ENCODE assay signal across 15 cellular contexts in the genomic region with DNA sequence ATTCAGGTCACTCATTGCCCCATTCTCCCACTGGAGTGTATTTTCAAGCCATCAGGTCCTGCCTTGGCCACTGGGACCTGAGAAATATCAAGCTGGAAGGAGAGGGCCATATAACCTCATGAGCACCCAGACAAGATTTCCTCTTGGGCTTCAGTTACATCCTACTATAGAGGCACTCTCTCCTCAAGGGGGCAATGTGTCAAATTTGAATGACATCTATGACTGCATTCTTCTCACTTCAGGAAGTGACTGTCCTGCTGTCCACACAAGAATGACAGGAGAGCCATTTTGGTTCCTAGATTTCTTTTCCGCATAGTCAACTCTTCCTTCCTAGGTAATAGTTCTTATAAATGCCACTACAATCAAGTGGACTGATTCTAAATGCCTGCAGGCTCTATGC.
DNase-seq lines count a peak whose midpoint lies in the region; ATAC-seq and TF ChIP-seq lines count a peak whose summit lies in the region.
"Had no signal": no experiment of that assay in that cellular context is flagged by ENCODE, and none has a peak within 500 bp of the region (broad histone marks: within the 10 kb centered on the region; RNA-seq: fewer than 3 reads in every experiment).

No MANE protein-coding gene starts in this region.

- peaks cover 8% of the 10 kb centered on the region for H3K4me1 Mint-ChIP-seq in activated CD4-positive, alpha-beta T cell treated with anti-CD3 and anti-CD28 coated beads for 36 hours
- H3K4me1 Mint-ChIP-seq in stimulated activated memory B cell treated with anti-CD40 and anti-IgM and Interleukin-4, amounts not matched to agents 10 μg/mL and 1 μg/mL and 100 μg/mL, for 72 hours: no peaks in the 10 kb centered on the region

- POLR2A ChIA-PET in activated CD4-positive, alpha-beta T cell treated with anti-CD3 and anti-CD28 coated beads for 36 hours (lab: Charles Lee): no interaction called here

- no peak overlapping the region for H3K27ac Mint-ChIP-seq in activated CD4-positive, alpha-beta T cell treated with anti-CD3 and anti-CD28 coated beads for 36 hours
- H3K27ac Mint-ChIP-seq in stimulated activated memory B cell treated with anti-CD40 and anti-IgM and Interleukin-4, amounts not matched to agents 10 μg/mL and 1 μg/mL and 100 μg/mL, for 72 hours: no peak overlapping the region
- H3K27ac Mint-ChIP-seq: activated CD4-positive, alpha-beta memory T cell treated with anti-CD3 and anti-CD28 coated beads, Interleukin-2, amount 10 ng/mL, durations not matched to agents 7 days and 5 days; IgD-negative memory B cell had no signal

- no peak overlapping the region for H3K4me3 Mint-ChIP-seq in activated CD4-positive, alpha-beta T cell treated with anti-CD3 and anti-CD28 coated beads for 36 hours
- H3K4me3 Mint-ChIP-seq in stimulated activated memory B cell treated with anti-CD40 and anti-IgM and Interleukin-4, amounts not matched to agents 10 μg/mL and 1 μg/mL and 100 μg/mL, for 72 hours: no peak overlapping the region
- H3K4me3 Mint-ChIP-seq: activated CD4-positive, alpha-beta memory T cell treated with anti-CD3 and anti-CD28 coated beads, Interleukin-2, amount 10 ng/mL, durations not matched to agents 7 days and 5 days; IgD-negative memory B cell had no signal

- peak; percentile 47 for ATAC-seq in activated CD4-positive, alpha-beta T cell treated with anti-CD3 and anti-CD28 coated beads for 36 hours
- peak; percentile 36 for ATAC-seq in HG02588 (IDR thresholded peaks at IDR 0.05; ENCODE audit: unreplicated experiment)
- peak; percentile 37 for ATAC-seq in stimulated activated memory B cell treated with anti-CD40 and anti-IgM and Interleukin-4, amounts not matched to agents 10 μg/mL and 1 μg/mL and 100 μg/mL, for 72 hours
- ATAC-seq: pancreas had no signal

- intact Hi-C loops in activated CD4-positive, alpha-beta T cell treated with anti-CD3 and anti-CD28 coated beads for 36 hours (cut with DNase I, micrococcal nuclease): no loop called here

- H3K4me3 ChIP-seq in coronary artery: no peak overlapping the region
- H3K4me3 ChIP-seq: colonic mucosa, pancreas had no signal

- no peaks in the 10 kb centered on the region for H3K9me3 Mint-ChIP-seq in activated CD4-positive, alpha-beta T cell treated with anti-CD3 and anti-CD28 coated beads for 36 hours (ENCODE audit: low read depth)
- H3K9me3 Mint-ChIP-seq in stimulated activated memory B cell treated with anti-CD40 and anti-IgM and Interleukin-4, amounts not matched to agents 10 μg/mL and 1 μg/mL and 100 μg/mL, for 72 hours: no peaks in the 10 kb centered on the region
- H3K9me3 Mint-ChIP-seq: activated CD4-positive, alpha-beta memory T cell treated with anti-CD3 and anti-CD28 coated beads, Interleukin-2, amount 10 ng/mL, durations not matched to agents 7 days and 5 days; IgD-negative memory B cell had no signal

- no peak overlapping the region for H3K27ac ChIP-seq in coronary artery
- H3K27ac ChIP-seq: colonic mucosa, pancreas had no signal

- TF ChIP-seq CTCF in coronary artery (IDR thresholded peaks at IDR 0.05): no peak

- CTCF ChIA-PET in activated CD4-positive, alpha-beta T cell treated with anti-CD3 and anti-CD28 coated beads for 36 hours (lab: Charles Lee): no interaction called here

- H3K36me3 Mint-ChIP-seq in activated CD4-positive, alpha-beta T cell treated with anti-CD3 and anti-CD28 coated beads for 36 hours (ENCODE audit: low read depth): no peaks in the 10 kb centered on the region
- H3K36me3 Mint-ChIP-seq in stimulated activated memory B cell treated with anti-CD40 and anti-IgM and Interleukin-4, amounts not matched to agents 10 μg/mL and 1 μg/mL and 100 μg/mL, for 72 hours: no peaks in the 10 kb centered on the region

- DNase-seq in activated CD4-positive, alpha-beta T cell treated with anti-CD3 and anti-CD28 coated beads for 36 hours: no peak
- DNase-seq in activated CD4-positive, alpha-beta T cell treated with anti-CD3 and anti-CD28 coated beads, Interleukin-2, amount 50 U/mL, for 48 hours: no peak
- DNase-seq in RKO (ENCODE audit: low spot score) (peak; percentile 35), coronary artery (ENCODE audit: low spot score) (no peak), NCI-H1436 (lab: John Stamatoyannopoulos, UW) (no peak), NCI-H1930 (lab: John Stamatoyannopoulos, UW) (no peak)
- DNase-seq: activated CD4-positive, alpha-beta memory T cell treated with anti-CD3 and anti-CD28 coated beads, Interleukin-2, amount 10 ng/mL, durations not matched to agents 7 days and 5 days; anterior cingulate cortex; colonic mucosa; NCI-H1694; NCI-H524; pancreas had no signal

- no peaks in the 10 kb centered on the region for H3K27me3 Mint-ChIP-seq in activated CD4-positive, alpha-beta T cell treated with anti-CD3 and anti-CD28 coated beads for 36 hours
- H3K27me3 Mint-ChIP-seq in stimulated activated memory B cell treated with anti-CD40 and anti-IgM and Interleukin-4, amounts not matched to agents 10 μg/mL and 1 μg/mL and 100 μg/mL, for 72 hours: no peaks in the 10 kb centered on the region
- H3K27me3 Mint-ChIP-seq: activated CD4-positive, alpha-beta memory T cell treated with anti-CD3 and anti-CD28 coated beads, Interleukin-2, amount 10 ng/mL, durations not matched to agents 7 days and 5 days; IgD-negative memory B cell had no signal
